In genomic region chr1:214602764-214603657, GRCh38 we compare ENCODE assay signal across 8 cellular contexts. TPM values are rescaled to one million over a fixed set of nuclear protein-coding genes. Genes with fewer than 3 reads are reported as not detected.
DNase-seq lines count a peak whose midpoint lies in the region; ATAC-seq and TF ChIP-seq lines count a peak whose summit lies in the region.

Gene CENPF, plus strand, starts transcription at chr1:214603195. Its CDS starts 10,560 bp downstream, at chr1:214613755.

- H3K18ac ChIP-seq in IMR-90 (ENCODE audit: low read depth, low read length) = no peak within 1 kb of the TSS

- H4K20me1 ChIP-seq in IMR-90 (ENCODE audit: insufficient read depth, low read length) = no peaks in the 10 kb centered on the region

- intact Hi-C loops in IMR-90 (cut with micrococcal nuclease) = loop anchor here (1.0 kb wide), 1 partner anchor 270 kb away; no protein-coding TSS in a partner anchor

- peak within 1 kb of the TSS; percentile 48 for H3K4ac ChIP-seq in IMR-90 (ENCODE audit: low read depth, low read length)

- H3K4me1 ChIP-seq in IMR-90 (ENCODE audit: control insufficient read depth, insufficient read depth, low read length) (peaks cover 4% of the 10 kb centered on the region), mucosa of rectum (ENCODE audit: control insufficient read depth in 2 of 2, insufficient read depth in 2 of 2, low read length in 2 of 2) (no peaks in the 10 kb centered on the region)

- peak within 1 kb of the TSS; percentile 54 for H3K23ac ChIP-seq in IMR-90 (ENCODE audit: low read depth, low read length)

- 1% methylated on average over 16 of the region's 65 CpGs; no CpG with 5 or more reads in 1 of the 2 experiments for WGBS in IMR-90 (ENCODE audit: extremely low coverage in 2 of 2, insufficient read length in 1 of 2), 2 experiments

- peak within 1 kb of the TSS; percentile 72; the same call in 1 of the 2 replicates for H2AK5ac ChIP-seq in IMR-90 (ENCODE audit: low read depth, low read length)

- H3K4me3 ChIP-seq in IMR-90 (ENCODE audit: insufficient read depth, low read depth, low read length) = peak within 1 kb of the TSS; percentile 69
- peak within 1 kb of the TSS; percentile 88 for H3K4me3 ChIP-seq in epithelial cell of proximal tubule (ENCODE audit: low read depth, low read length)
- peak within 1 kb of the TSS; percentile 55 to 79 for H3K4me3 ChIP-seq in mucosa of rectum (ENCODE audit: low read length in 2 of 2)

- H3K9me3 ChIP-seq in IMR-90 (ENCODE audit: control insufficient read depth, insufficient read depth, low read length) (no peaks in the 10 kb centered on the region), mucosa of rectum (ENCODE audit: control insufficient read depth in 2 of 2, low read length in 2 of 2) (no peaks in the 10 kb centered on the region)

- peak within 1 kb of the TSS; percentile 48 for H2BK5ac ChIP-seq in IMR-90 (ENCODE audit: low read depth, low read length, poor library complexity, severe bottlenecking)

- CTCF ChIA-PET in IMR-90 (lab: Yijun Ruan, JAX) = interaction anchor here (0.7 to 1.3 kb wide), 3 partner anchors 10 to 13 kb away, joined by 3 to 4 read pairs (median 3); no protein-coding TSS in a partner anchor

- H2AFZ ChIP-seq in IMR-90 (replicated peaks; ENCODE audit: low read length, poor library complexity) = peak within 1 kb of the TSS; percentile 96

- TF ChIP-seq CTCF in IMR-90 (conservative IDR thresholded peaks at IDR 0.05; ENCODE audit: low read depth, low read length) (peak; percentile 20; the same call in 1 of the 2 replicates), epithelial cell of proximal tubule (conservative IDR thresholded peaks at IDR 0.05; ENCODE audit: low read depth, low read length) (peak; percentile 19)

- H3K9ac ChIP-seq in IMR-90 (ENCODE audit: low read depth, low read length) (peak within 1 kb of the TSS; percentile 62), mucosa of rectum (ENCODE audit: low read depth in 1 of 2, low read length in 2 of 2) (peak within 1 kb of the TSS; percentile 14 to 65)

- peak within 1 kb of the TSS; percentile 33; the same call in 1 of the 2 replicates for H3K27ac ChIP-seq in IMR-90 (ENCODE audit: insufficient read depth, low read length)
- H3K27ac ChIP-seq in mucosa of rectum (ENCODE audit: low read depth in 2 of 2, low read length in 2 of 2) = no peak within 1 kb of the TSS

- H2BK15ac ChIP-seq in IMR-90 (ENCODE audit: low read depth, low read length) = no peak within 1 kb of the TSS

- peak within 1 kb of the TSS; percentile 24; the same call in 1 of the 2 replicates for H3K14ac ChIP-seq in IMR-90 (replicated peaks; ENCODE audit: low read depth, low read length)

- TF ChIP-seq RAD21 in IMR-90 (IDR thresholded peaks at IDR 0.05; ENCODE audit: low read length) = no peak

- no peaks in the 10 kb centered on the region for H3K9me1 ChIP-seq in IMR-90 (ENCODE audit: insufficient read depth, low read length)

- no peaks in the 10 kb centered on the region for H3K36me3 ChIP-seq in IMR-90 (ENCODE audit: control insufficient read depth, insufficient read depth, low read length)
- no peaks in the 10 kb centered on the region for H3K36me3 ChIP-seq in mucosa of rectum (ENCODE audit: control insufficient read depth in 2 of 2, insufficient read depth in 2 of 2, low read length in 2 of 2)

- H4K5ac ChIP-seq in IMR-90 (ENCODE audit: low read depth, low read length) = no peak within 1 kb of the TSS

- H4K91ac ChIP-seq in IMR-90 (ENCODE audit: insufficient read depth, low read depth, low read length) = peak within 1 kb of the TSS; percentile 79

- peak within 1 kb of the TSS; percentile 87 for H3K56ac ChIP-seq in IMR-90 (ENCODE audit: extremely low read depth, insufficient read depth, low read length)

- 0 out of 2 replicates have a peak within 1 kb of the TSS, but pooled peaks have one; percentile 16 for H2BK20ac ChIP-seq in IMR-90 (ENCODE audit: low read depth, low read length)

- POLR2A ChIA-PET in IMR-90 (lab: Charles Lee; ENCODE audit: unreplicated experiment) = no interaction called here

- ATAC-seq in GM21528 (IDR thresholded peaks at IDR 0.05; ENCODE audit: low FRiP score, unreplicated experiment) (peak; percentile 100), IMR-90 (ENCODE audit: low read depth) (peak; percentile 99)

- peak within 1 kb of the TSS; percentile 64 for H2BK120ac ChIP-seq in IMR-90 (ENCODE audit: low read depth, low read length)

- in situ Hi-C loops in IMR-90 (cut with MboI; ENCODE audit: low sequenced_read_pairs) = no loop called here

- H3K27me3 ChIP-seq in IMR-90 (ENCODE audit: control insufficient read depth, insufficient read depth, low read length) (no peaks in the 10 kb centered on the region), mucosa of rectum (ENCODE audit: control insufficient read depth in 2 of 2, insufficient read depth in 2 of 2, low read length in 2 of 2) (no peaks in the 10 kb centered on the region)

- dilution Hi-C loops in IMR-90 (cut with HindIII; ENCODE audit: low sequenced_read_pairs, unreplicated experiment) = no loop called here

- H3K4me2 ChIP-seq in IMR-90 (ENCODE audit: low read depth, low read length) = peak within 1 kb of the TSS; percentile 100

- H2AK9ac ChIP-seq in IMR-90 (replicated peaks; ENCODE audit: low read depth, low read length, poor library complexity) = peak within 1 kb of the TSS; percentile 91

- peak within 1 kb of the TSS; percentile 54 to 81 for H4K8ac ChIP-seq in IMR-90 (ENCODE audit: low read depth in 2 of 2, low read length in 2 of 2)

- H3K79me1 ChIP-seq in IMR-90 (ENCODE audit: low read depth in 1 of 2, low read length in 2 of 2) = peaks cover 0 to 12% of the 10 kb centered on the region in 2 experiments; a peak in 1 of 4 replicates

- peak; percentile 99 for DNase-seq in DMS153 (lab: John Stamatoyannopoulos, UW)
- DNase-seq in IMR-90 = peak; percentile 99
- peak; percentile 99 for DNase-seq in OCI-M1 (lab: John Stamatoyannopoulos, UW)
- DNase-seq in activated T-cell treated with anti-CD3 and anti-CD28 coated beads for 24 hours (ENCODE audit: low read depth) = peak; percentile 90
- DNase-seq in epithelial cell of proximal tubule (ENCODE audit: low read depth) = peak; percentile 92
- peak; percentile 91 for DNase-seq in stimulated activated CD8-positive, alpha-beta memory T cell treated with anti-CD3 and anti-CD28 coated beads, Interleukin-4, amount 100 ng/mL, for 48 hours

- BruUV-seq in IMR-90 (replicated peaks; lab: Mats Ljungman, UMichigan) = TSS peak; percentile 78

- TF ChIP-seq POLR2A in IMR-90 (IDR thresholded peaks at IDR 0.05; ENCODE audit: low read depth, low read length) = peak; percentile 52; the same call in 1 of the 2 replicates

TF ChIP-seq in IMR-90, 13 proteins besides CTCF, POLR2A, EP300 and RAD21:
- TF ChIP-seq SMC3 (IDR thresholded peaks at IDR 0.05; ENCODE audit: low read depth, low read length) = no peak
- TF ChIP-seq USF2 (IDR thresholded peaks at IDR 0.05; ENCODE audit: low read depth, low read length) = peak; percentile 85
- no peak for TF ChIP-seq BHLHE40 (IDR thresholded peaks at IDR 0.05; ENCODE audit: low read depth, low read length)
- peak; percentile 29; the same call in 1 of the 2 replicates for TF ChIP-seq FOS (IDR thresholded peaks at IDR 0.05; ENCODE audit: low read depth, low read length)
- TF ChIP-seq CEBPB (IDR thresholded peaks at IDR 0.05; ENCODE audit: low read depth, low read length) = no peak
- peak; percentile 93 for TF ChIP-seq MXI1 (IDR thresholded peaks at IDR 0.05; ENCODE audit: borderline replicate concordance, low read depth, low read length)
- TF ChIP-seq NFE2L2 (IDR thresholded peaks at IDR 0.05; ENCODE audit: low read depth, low read length) = no peak
- no peak for TF ChIP-seq RFX5 (IDR thresholded peaks at IDR 0.05; ENCODE audit: low read depth, low read length)
- TF ChIP-seq CHD1 (IDR thresholded peaks at IDR 0.05; ENCODE audit: low read depth, low read length) = 0 out of 2 replicates have a peak, but pooled peaks have one; percentile 52
- no peak for TF ChIP-seq MAFK (IDR thresholded peaks at IDR 0.05; ENCODE audit: low read depth, low read length)
TF ChIP-seq in IMR-90: peak in this region for 4.

RNA-seq across cellular contexts. Expression of gene CENPF, which starts in this region (rescaled TPM):
- 51.8 and 80.0 TPM in 2 replicates for total RNA-seq in IMR-90 (2012; rRNA removed)
- 17.4 and 20.9 TPM in 2 replicates for polyA plus RNA-seq in IMR-90 (2012; rRNA removed)
- polyA plus RNA-seq in IMR-90 (2012; cell fraction: cytosol; rRNA removed) = 1.3 and 2.8 TPM in 2 replicates
- polyA plus RNA-seq in IMR-90 (2012; cell fraction: nucleus; rRNA removed; ENCODE audit: low replicate concordance) = 1.9 and 10.4 TPM in 2 replicates
- total RNA-seq in epithelial cell of proximal tubule = 67.0 and 80.5 TPM in 2 replicates
